17 cellular contexts compared by ENCODE assay signal in genomic region chr19:54459282-54460229, GRCh38. TPM values are rescaled to one million over a fixed set of nuclear protein-coding genes. Genes with fewer than 3 reads are reported as not detected.
DNase-seq lines count a peak whose midpoint lies in the region; ATAC-seq, FAIRE-seq and TF ChIP-seq lines count a peak whose summit lies in the region.
"Had no signal": no experiment of that assay in that cellular context is flagged by ENCODE, and none has a peak within 500 bp of the region (broad histone marks: within the 10 kb centered on the region; RNA-seq: fewer than 3 reads in every experiment).

No MANE protein-coding gene starts in this region.

- TF ChIP-seq EP300 in Ishikawa (IDR thresholded peaks at IDR 0.05; ENCODE audit: borderline replicate concordance) (peak; percentile 89), GM12878 (IDR thresholded peaks at IDR 0.05; ENCODE audit: borderline replicate concordance in 1 of 2, control insufficient read depth in 1 of 2, low read depth in 2 of 2, low read length in 2 of 2) (no peak)

- SMC1A ChIA-PET in GM12878 (lab: Charles Lee; ENCODE audit: uncharacterized antibody, unreplicated experiment), result no interaction called here

- intact Hi-C loops in GM12878 (cut with micrococcal nuclease; ENCODE audit: unreplicated experiment), result no loop called here

- H3K9me3 ChIP-seq in GM12878 (replicated peaks; ENCODE audit: control insufficient read depth, insufficient read depth, low read length), result no peaks in the 10 kb centered on the region
- no peaks in the 10 kb centered on the region for H3K9me3 ChIP-seq in neural progenitor cell (ENCODE audit: low read depth)
- H3K9me3 ChIP-seq: breast epithelium, psoas muscle had no signal

- TF ChIP-seq CTCF in GM12878 (IDR thresholded peaks at IDR 0.05 in 2 of 3, conservative IDR thresholded peaks at IDR 0.05 in 1 of 3; ENCODE audit: control insufficient read depth in 2 of 3, extremely low read depth in 1 of 3, insufficient read depth in 1 of 3, low read depth in 3 of 3, low read length in 3 of 3) (no peak), neural progenitor cell (IDR thresholded peaks at IDR 0.05) (no peak)

- peaks cover 18% of the 10 kb centered on the region for H3K27me3 Mint-ChIP-seq in neural progenitor cell (ENCODE audit: insufficient read depth, low read depth)

- BruUV-seq in GM12878 (replicated peaks; lab: Mats Ljungman, UMichigan), result TSS peak; percentile 43

- WGBS in GM12878 (ENCODE audit: insufficient coverage, insufficient replicate concordance, low lambda C conversion rate, missing lambda C conversion rate), result 78% methylated on average over 16 of the region's 16 CpGs

- no peak overlapping the region for H3K4me3 ChIP-seq in GM12878
- H3K4me3 ChIP-seq in neural progenitor cell, result no peak overlapping the region
- H3K4me3 ChIP-seq: breast epithelium, hepatocyte, lung, psoas muscle had no signal

- TF ChIP-seq RAD21 in Ishikawa (IDR thresholded peaks at IDR 0.05; ENCODE audit: low read depth) (no peak), GM12878 (IDR thresholded peaks at IDR 0.05; ENCODE audit: insufficient read depth, low read depth, low read length) (no peak)

- peaks cover 36% of the 10 kb centered on the region for H3F3A ChIP-seq in neural progenitor cell (ENCODE audit: low read depth)

- CTCF ChIA-PET in GM12878 (lab: Yijun Ruan, JAX), result no interaction called here

- H3K4me3 Mint-ChIP-seq in neural progenitor cell, result peak overlapping the region; percentile 72

- peak; percentile 40 for DNase-seq in COLO668 (lab: John Stamatoyannopoulos, UW; ENCODE audit: unreplicated experiment)
- no peak for DNase-seq in GM12878 (ENCODE audit: low read depth, low spot score)
- no peak for DNase-seq in neural progenitor cell (ENCODE audit: low spot score)
- DNase-seq in NCI-H526 (lab: John Stamatoyannopoulos, UW), result no peak
- DNase-seq: activated CD8-positive, alpha-beta memory T cell treated with anti-CD3 and anti-CD28 coated beads, Interleukin-2, amount 50 U/mL, for 48 hours; PC-3; stimulated activated CD4-positive, alpha-beta T cell treated with anti-CD3 and anti-CD28 coated beads, Interleukin-4, amount 100 ng/mL, for 1 hour had no signal

- peaks cover 14 to 62% of the 10 kb centered on the region in 2 experiments for H3K36me3 ChIP-seq in GM12878 (ENCODE audit: control insufficient read depth in 2 of 2, insufficient read depth in 2 of 2, low read length in 1 of 2)
- no peaks in the 10 kb centered on the region for H3K36me3 ChIP-seq in neural progenitor cell

- H3K9ac ChIP-seq in GM12878 (ENCODE audit: control insufficient read depth, insufficient read depth, low read length) (no peak overlapping the region), neural progenitor cell (no peak overlapping the region)

- no peak for ATAC-seq in GM12878
- no peak for ATAC-seq in HG03432 (IDR thresholded peaks at IDR 0.05; ENCODE audit: unreplicated experiment)
- ATAC-seq in GM19467 (IDR thresholded peaks at IDR 0.05; ENCODE audit: unreplicated experiment), result no peak
- ATAC-seq in GM18520 (IDR thresholded peaks at IDR 0.05; ENCODE audit: unreplicated experiment), result no peak
- ATAC-seq: PC-3, psoas muscle had no signal

- H3K4me2 ChIP-seq in GM12878 (ENCODE audit: control insufficient read depth, insufficient read depth) (no peak overlapping the region), neural progenitor cell (no peak overlapping the region)
- H3K4me2 ChIP-seq: hepatocyte had no signal

- RAD21 ChIA-PET in GM12878 (lab: Charles Lee; ENCODE audit: unreplicated experiment), result no interaction called here

- FAIRE-seq in GM12878 (lab: Jason Lieb, UNC), result no peak

- H3K79me2 ChIP-seq in GM12878 (ENCODE audit: control insufficient read depth, insufficient read depth, low read length) (peaks cover 14% of the 10 kb centered on the region), neural progenitor cell (ENCODE audit: low read depth) (no peaks in the 10 kb centered on the region)

- H3K36me3 Mint-ChIP-seq in neural progenitor cell, result peaks cover 19% of the 10 kb centered on the region

- H3K4me1 ChIP-seq in GM12878 (ENCODE audit: control insufficient read depth, insufficient read depth, low read length) (peaks cover 12% of the 10 kb centered on the region), neural progenitor cell (no peaks in the 10 kb centered on the region)

- POLR2A ChIA-PET in GM12878 (lab: Charles Lee), result no interaction called here

- no peak; the same call in 1 of the 2 replicates for TF ChIP-seq POLR2A in GM12878 (IDR thresholded peaks at IDR 0.05; ENCODE audit: low read depth, low read length)

- H3K27ac ChIP-seq in GM12878 (ENCODE audit: control insufficient read depth, insufficient read depth), result no peak overlapping the region
- H3K27ac ChIP-seq in neural progenitor cell, result no peak overlapping the region
- H3K27ac ChIP-seq: hepatocyte, psoas muscle had no signal

- no peaks in the 10 kb centered on the region for H3K27me3 ChIP-seq in GM12878 (replicated peaks in 1 of 2; ENCODE audit: control insufficient read depth in 2 of 2, insufficient read depth in 2 of 2, low read length in 1 of 2)
- no peaks in the 10 kb centered on the region for H3K27me3 ChIP-seq in neural progenitor cell
- H3K27me3 ChIP-seq: breast epithelium, hepatocyte had no signal

- no peak overlapping the region for H3K27ac Mint-ChIP-seq in neural progenitor cell

- H2AFZ ChIP-seq in GM12878 (ENCODE audit: control insufficient read depth, low read depth, low read length) (no peak overlapping the region), neural progenitor cell (replicated peaks) (no peak overlapping the region)
- H2AFZ ChIP-seq: hepatocyte had no signal

- H3K9me3 Mint-ChIP-seq in neural progenitor cell, result no peaks in the 10 kb centered on the region

- peaks cover 11% of the 10 kb centered on the region for H3K4me1 Mint-ChIP-seq in neural progenitor cell

- in situ Hi-C loops in GM12878 (cut with MboI), result loop anchor here (10.0 kb wide), 1 partner anchor 1195 kb away; the partner anchor contains the start of gene U2AF2

- no peaks in the 10 kb centered on the region; the same call in 1 of the 2 replicates for H4K20me1 ChIP-seq in GM12878 (ENCODE audit: control insufficient read depth, insufficient read depth)
- H4K20me1 ChIP-seq in neural progenitor cell (ENCODE audit: low read depth), result peaks cover 63% of the 10 kb centered on the region

RNA-seq across cellular contexts. Expression of gene LENG9, which starts 4.0 kb away (rescaled TPM):
- total RNA-seq in GM12878 (2013; cell fraction: nucleolus; rRNA removed), result 3.4 and 4.5 TPM in 2 replicates
- 2.9 and 4.0 TPM in 2 replicates for total RNA-seq in GM12878 (2014; rRNA removed)
- total RNA-seq in GM12878 (2014; rRNA removed; fragmentation: Illumina TruSeq; extraction: Trizol), result 0.76 and 0.78 TPM in 2 replicates
- total RNA-seq in GM12878 (2021), result 2.5 and 3.5 TPM in 2 replicates
- polyA plus RNA-seq in GM12878 (2011; ENCODE audit: low read depth), result 0.26 TPM
- polyA plus RNA-seq in GM12878 (2011; rRNA removed), result 0.09 and 0.20 TPM in 2 replicates
- polyA plus RNA-seq in GM12878 (2011; cell fraction: cytosol; rRNA removed), result 0.27 and 0.55 TPM in 2 replicates
- 0.67 and 0.78 TPM in 2 replicates for polyA plus RNA-seq in GM12878 (2011; cell fraction: nucleus; rRNA removed)
- polyA plus RNA-seq in GM12878 (2012), result 1.1 and 1.8 TPM in 2 replicates
- 0.11 and 0.46 TPM in 2 replicates for polyA plus RNA-seq in GM12878 (2014; fragmentation: Illumina TruSeq; extraction: Trizol)
- 1 to 10 TPM in 1 of 2 experiments, under 1 TPM in 1; 0.18 to 1.7 TPM for polyA plus RNA-seq in GM12878 (2014; fragmentation: Nextera tagmentation; extraction: Ambion mirVana)
- polyA plus RNA-seq in GM12878 (2014; rRNA removed), result 2.1 and 2.7 TPM in 2 replicates
- under 1 TPM in 1 of 2 experiments, not detected in 1; 0.09 TPM for polyA plus RNA-seq in GM12878 (2016; fragmentation: Nextera tagmentation; extraction: Ambion mirVana)
- polyA minus RNA-seq in GM12878 (2011; rRNA and poly(A)+ RNA removed), result 0.22 and 1.8 TPM in 2 replicates
- polyA minus RNA-seq in GM12878 (2011; cell fraction: cytosol; rRNA and poly(A)+ RNA removed), result 1.2 and 1.7 TPM in 2 replicates
- polyA minus RNA-seq in GM12878 (2011; cell fraction: nucleus; rRNA and poly(A)+ RNA removed), result 2.8 and 3.3 TPM in 2 replicates
- 0.79 and 4.0 TPM in 2 replicates for total RNA-seq in neural progenitor cell (ENCODE audit: low replicate concordance)

RNA-seq across cellular contexts. Expression of gene LENG8, which starts 10.6 kb away (rescaled TPM):
- total RNA-seq in GM12878 (2013; cell fraction: nucleolus; rRNA removed), result 745 and 840 TPM in 2 replicates
- total RNA-seq in GM12878 (2014; rRNA removed), result 21.7 and 26.3 TPM in 2 replicates
- total RNA-seq in GM12878 (2014; rRNA removed; fragmentation: Illumina TruSeq; extraction: Trizol), result 11.3 and 11.5 TPM in 2 replicates
- 119 and 145 TPM in 2 replicates for total RNA-seq in GM12878 (2021)
- 107 TPM for polyA plus RNA-seq in GM12878 (2011; ENCODE audit: low read depth)
- 16.2 and 36.4 TPM in 2 replicates for polyA plus RNA-seq in GM12878 (2011; rRNA removed)
- polyA plus RNA-seq in GM12878 (2011; cell fraction: cytosol; rRNA removed), result 67.6 and 93.3 TPM in 2 replicates
- polyA plus RNA-seq in GM12878 (2011; cell fraction: nucleus; rRNA removed), result 848 and 1,111 TPM in 2 replicates
- polyA plus RNA-seq in GM12878 (2012), result 140 and 142 TPM in 2 replicates
- 14.8 and 32.4 TPM in 2 replicates for polyA plus RNA-seq in GM12878 (2014; fragmentation: Illumina TruSeq; extraction: Trizol)
- polyA plus RNA-seq in GM12878 (2014; fragmentation: Nextera tagmentation; extraction: Ambion mirVana), result 1 to 10 TPM; 2.3 to 2.5 TPM
- 143 and 168 TPM in 2 replicates for polyA plus RNA-seq in GM12878 (2014; rRNA removed)
- 10 to 100 TPM; 46.0 to 51.4 TPM for polyA plus RNA-seq in GM12878 (2016; fragmentation: Nextera tagmentation; extraction: Ambion mirVana)
- 30.6 and 63.8 TPM in 2 replicates for polyA minus RNA-seq in GM12878 (2011; rRNA and poly(A)+ RNA removed)
- polyA minus RNA-seq in GM12878 (2011; cell fraction: cytosol; rRNA and poly(A)+ RNA removed), result 25.0 and 27.4 TPM in 2 replicates
- polyA minus RNA-seq in GM12878 (2011; cell fraction: nucleus; rRNA and poly(A)+ RNA removed), result 96.6 and 120 TPM in 2 replicates
- 36.6 and 90.1 TPM in 2 replicates for total RNA-seq in neural progenitor cell (ENCODE audit: low replicate concordance)

RNA-seq across cellular contexts. Expression of gene CDC42EP5, which starts 13.5 kb away (rescaled TPM):
- total RNA-seq in GM12878 (2013; cell fraction: nucleolus; rRNA removed), result 3.9 and 7.3 TPM in 2 replicates
- total RNA-seq in GM12878 (2014; rRNA removed), result 1.3 and 1.8 TPM in 2 replicates
- total RNA-seq in GM12878 (2014; rRNA removed; fragmentation: Illumina TruSeq; extraction: Trizol), result 1.2 TPM in 1 of 2 replicates, not detected in the other
- total RNA-seq in GM12878 (2021), result 1.4 and 1.5 TPM in 2 replicates
- not detected for polyA plus RNA-seq in GM12878 (2011; ENCODE audit: low read depth)
- polyA plus RNA-seq in GM12878 (2011; rRNA removed), result 0.40 and 0.42 TPM in 2 replicates
- polyA plus RNA-seq in GM12878 (2011; cell fraction: cytosol; rRNA removed), result 0.81 and 1.2 TPM in 2 replicates
- 0.23 and 0.99 TPM in 2 replicates for polyA plus RNA-seq in GM12878 (2011; cell fraction: nucleus; rRNA removed)
- 0.49 and 0.79 TPM in 2 replicates for polyA plus RNA-seq in GM12878 (2012)
- not detected in 2 replicates for polyA plus RNA-seq in GM12878 (2014; fragmentation: Illumina TruSeq; extraction: Trizol)
- polyA plus RNA-seq in GM12878 (2014; fragmentation: Nextera tagmentation; extraction: Ambion mirVana), result not detected
- polyA plus RNA-seq in GM12878 (2014; rRNA removed), result 1.1 and 1.4 TPM in 2 replicates
- not detected for polyA plus RNA-seq in GM12878 (2016; fragmentation: Nextera tagmentation; extraction: Ambion mirVana)
- not detected in 2 replicates for polyA minus RNA-seq in GM12878 (2011; rRNA and poly(A)+ RNA removed)
- not detected in 2 replicates for polyA minus RNA-seq in GM12878 (2011; cell fraction: cytosol; rRNA and poly(A)+ RNA removed)
- polyA minus RNA-seq in GM12878 (2011; cell fraction: nucleus; rRNA and poly(A)+ RNA removed), result not detected in 2 replicates
- 1.1 TPM in 1 of 2 replicates, not detected in the other for total RNA-seq in neural progenitor cell (ENCODE audit: low replicate concordance)
- total RNA-seq: T-helper 2 cell treated with Interferon-gamma antibody and Interleukin-4, amounts not matched to agents 100 ng/mL and 5 ng/mL, for 36 hours had no signal

RNA-seq across cellular contexts. Expression of gene LAIR2, which starts 43.1 kb away (rescaled TPM):
- not detected in 2 replicates for total RNA-seq in GM12878 (2013; cell fraction: nucleolus; rRNA removed)
- total RNA-seq in GM12878 (2014; rRNA removed), result not detected in 2 replicates
- total RNA-seq in GM12878 (2014; rRNA removed; fragmentation: Illumina TruSeq; extraction: Trizol), result not detected in 2 replicates
- total RNA-seq in GM12878 (2021), result not detected in 2 replicates
- polyA plus RNA-seq in GM12878 (2011; ENCODE audit: low read depth), result not detected
- 0.26 TPM in 1 of 2 replicates, not detected in the other for polyA plus RNA-seq in GM12878 (2011; rRNA removed)
- polyA plus RNA-seq in GM12878 (2011; cell fraction: cytosol; rRNA removed), result 0.27 and 0.40 TPM in 2 replicates
- polyA plus RNA-seq in GM12878 (2011; cell fraction: nucleus; rRNA removed), result 0.54 TPM in 1 of 2 replicates, not detected in the other
- 0.18 TPM in 1 of 2 replicates, not detected in the other for polyA plus RNA-seq in GM12878 (2012)
- not detected in 2 replicates for polyA plus RNA-seq in GM12878 (2014; fragmentation: Illumina TruSeq; extraction: Trizol)
- not detected for polyA plus RNA-seq in GM12878 (2014; fragmentation: Nextera tagmentation; extraction: Ambion mirVana)
- not detected in 2 replicates for polyA plus RNA-seq in GM12878 (2014; rRNA removed)
- not detected for polyA plus RNA-seq in GM12878 (2016; fragmentation: Nextera tagmentation; extraction: Ambion mirVana)
- not detected in 2 replicates for polyA minus RNA-seq in GM12878 (2011; rRNA and poly(A)+ RNA removed)
- not detected in 2 replicates for polyA minus RNA-seq in GM12878 (2011; cell fraction: cytosol; rRNA and poly(A)+ RNA removed)
- not detected in 2 replicates for polyA minus RNA-seq in GM12878 (2011; cell fraction: nucleus; rRNA and poly(A)+ RNA removed)
- not detected in 2 replicates for total RNA-seq in neural progenitor cell (ENCODE audit: low replicate concordance)
- total RNA-seq: breast epithelium, hepatocyte, LHCN-M2, lung, PC-3, psoas muscle had no signal
- polyA plus RNA-seq: hepatocyte, psoas muscle had no signal

RNA-seq across cellular contexts. Expression of gene TTYH1, which starts 44.3 kb away (rescaled TPM):
- total RNA-seq in GM12878 (2013; cell fraction: nucleolus; rRNA removed), result 0.31 and 0.81 TPM in 2 replicates
- total RNA-seq in GM12878 (2014; rRNA removed) (0.27 TPM in 1 of 2 replicates, not detected in the other), GM12878 (2014; rRNA removed; fragmentation: Illumina TruSeq; extraction: Trizol) (0.09 TPM in 1 of 2 replicates, not detected in the other), GM12878 (2021) (0.32 and 0.36 TPM in 2 replicates), neural progenitor cell (ENCODE audit: low replicate concordance) (34.2 and 128 TPM in 2 replicates)
- polyA plus RNA-seq in GM12878 (2011; ENCODE audit: low read depth), result 0.16 TPM
- polyA plus RNA-seq in GM12878 (2011; rRNA removed) (not detected in 2 replicates), GM12878 (2014; fragmentation: Illumina TruSeq; extraction: Trizol) (0.01 TPM in 1 of 2 replicates, not detected in the other), GM12878 (2014; fragmentation: Nextera tagmentation; extraction: Ambion mirVana) (under 1 TPM in 1 of 2 experiments, not detected in 1; 0.05 TPM), GM12878 (2014; rRNA removed) (0.08 TPM in 1 of 2 replicates, not detected in the other), GM12878 (2016; fragmentation: Nextera tagmentation; extraction: Ambion mirVana) (under 1 TPM; 0.16 to 0.26 TPM)
- 0.08 TPM in 1 of 2 replicates, not detected in the other for polyA plus RNA-seq in GM12878 (2011; cell fraction: cytosol; rRNA removed)
- 0.23 and 0.31 TPM in 2 replicates for polyA plus RNA-seq in GM12878 (2011; cell fraction: nucleus; rRNA removed)
- 0.36 and 0.76 TPM in 2 replicates for polyA plus RNA-seq in GM12878 (2012)
- polyA minus RNA-seq in GM12878 (2011; rRNA and poly(A)+ RNA removed), result not detected in 2 replicates
- not detected in 2 replicates for polyA minus RNA-seq in GM12878 (2011; cell fraction: cytosol; rRNA and poly(A)+ RNA removed)
- polyA minus RNA-seq in GM12878 (2011; cell fraction: nucleus; rRNA and poly(A)+ RNA removed), result not detected in 2 replicates
- total RNA-seq: LHCN-M2 had no signal
